In genomic region chr10:26437637-26438461, GRCh38 we compare ENCODE assay signal across 8 cellular contexts. TPM values are rescaled to one million over a fixed set of nuclear protein-coding genes. Genes with fewer than 3 reads are reported as not detected.
A peak's percentile ranks its signal among the peaks of the same experiment; 100 is the strongest.
DNase-seq lines count a peak whose midpoint lies in the region; ATAC-seq lines count a peak whose summit lies in the region.

Gene APBB1IP (plus strand): TSS chr10:26438341. CDS start chr10:26492327, 53,986 bp downstream.

- H3K9me3 ChIP-seq in T-helper 17 cell (ENCODE audit: control insufficient read depth, low read length, poor library complexity, severe bottlenecking) = no peaks in the 10 kb centered on the region

- DNase-seq in T-helper 17 cell (peak in 2 of 3 donors; percentile 19 to 27), astrocyte of the hippocampus (ENCODE audit: low read depth, low spot score) (peak; percentile 9), immature natural killer cell (peak; percentile 60 to 67 (median 66)), NCI-H1105 treated with DMSO at 0.1 percent for 48 hours (lab: John Stamatoyannopoulos, UW) (no peak), COLO668 (lab: John Stamatoyannopoulos, UW; ENCODE audit: unreplicated experiment) (no peak)
- peak; percentile 39 to 41 for DNase-seq in stimulated activated CD4-positive, alpha-beta T cell treated with anti-CD3 and anti-CD28 coated beads, Interleukin-2, amount 100 ng/mL, for 48 hours

- H3K27ac Mint-ChIP-seq in T-helper 17 cell (peak within 1 kb of the TSS; percentile 97), immature natural killer cell (peak within 1 kb of the TSS; percentile 81 to 99 (median 98))

- H3K36me3 Mint-ChIP-seq in T-helper 17 cell (ENCODE audit: low read depth) (peaks cover 2% of the 10 kb centered on the region), immature natural killer cell (peaks cover 0 to 11% (median 3%) of the 10 kb centered on the region in 3 donors)

- ATAC-seq in GM18909 (IDR thresholded peaks at IDR 0.05; ENCODE audit: poor library complexity, unreplicated experiment) (peak; percentile 74), HG03066 (IDR thresholded peaks at IDR 0.05; ENCODE audit: low read depth, unreplicated experiment) (peak; percentile 54), T-helper 17 cell (peak; percentile 58)

- H3K4me1 Mint-ChIP-seq in T-helper 17 cell (peaks cover 46% of the 10 kb centered on the region), immature natural killer cell (peaks cover 57 to 72% of the 10 kb centered on the region in 2 donors)

- no peaks in the 10 kb centered on the region for H3K27me3 Mint-ChIP-seq in T-helper 17 cell
- H3K27me3 Mint-ChIP-seq in immature natural killer cell (ENCODE audit: low read depth in 3 of 3) = no peaks in the 10 kb centered on the region

- H3K9me3 Mint-ChIP-seq in immature natural killer cell = no peaks in the 10 kb centered on the region

- H3K4me3 Mint-ChIP-seq in T-helper 17 cell (peak within 1 kb of the TSS; percentile 94), immature natural killer cell (peak within 1 kb of the TSS; percentile 95 to 97 (median 97))

RNA-seq across cellular contexts. Expression of gene APBB1IP, which starts in this region (rescaled TPM):
- total RNA-seq in T-helper 17 cell = 10 to 100 TPM; 73.9 to 77.1 TPM
- polyA plus RNA-seq in immature natural killer cell = 10 to 100 TPM; 22.0 to 83.5 (median 29.8) TPM

Comparison
In these comparisons a context has a peak if more than half of its experiments do, and no peak if none do; other contexts are left out.
1. DNase-seq: peak in T-helper 17 cell (2 of 3), astrocyte of the hippocampus (single experiment), immature natural killer cell (3 of 3) and stimulated activated CD4-positive, alpha-beta T cell treated with anti-CD3 and anti-CD28 coated beads, Interleukin-2, amount 100 ng/mL, for 48 hours (2 of 2); none in NCI-H1105 treated with DMSO at 0.1 percent for 48 hours (single experiment) and COLO668 (single experiment).
2. Peak in every context shown above with its lines, with median percentiles within 50 percentile points of each other: ATAC-seq.